In genomic region chr1:153535664-153536585, GRCh38 we compare ENCODE assay signal across 1 cellular context.
TF ChIP-seq lines count a peak whose summit lies in the region.

Gene S100A6 (minus strand): TSS chr1:153535991. CDS start chr1:153535339, 652 bp downstream.

TF ChIP-seq in SK-N-SH, 30 proteins besides CTCF, POLR2A, EP300 and RAD21 (continued from another document):
- TF ChIP-seq REST (IDR thresholded peaks at IDR 0.05; ENCODE audit: low read depth, low read length): no peak; the same call in 1 of the 2 replicates
- TF ChIP-seq JUND (IDR thresholded peaks at IDR 0.05): no peak
- peak; percentile 82 for TF ChIP-seq ELF1 (IDR thresholded peaks at IDR 0.05)
- TF ChIP-seq TEAD4 (IDR thresholded peaks at IDR 0.05; ENCODE audit: borderline replicate concordance, insufficient read depth): no peak
- TF ChIP-seq POLR2AphosphoS5 (IDR thresholded peaks at IDR 0.05; ENCODE audit: low read depth, low read length): peak; percentile 87
- peak; percentile 62 for TF ChIP-seq MXI1 (IDR thresholded peaks at IDR 0.05; ENCODE audit: low read depth, low read length)
- TF ChIP-seq NRF1 (IDR thresholded peaks at IDR 0.05; ENCODE audit: low read depth, low read length): peak; percentile 53
